In genomic region chr1:8025671-8026144, GRCh38 we compare ENCODE assay signal across 8 cellular contexts. TPM values are rescaled to one million over a fixed set of nuclear protein-coding genes. Genes with fewer than 3 reads are reported as not detected.
DNase-seq lines count a peak whose midpoint lies in the region; ATAC-seq and FAIRE-seq lines count a peak whose summit lies in the region.

No MANE protein-coding gene starts in this region.

- H3K27ac Mint-ChIP-seq in activated naive CD4-positive, alpha-beta T cell treated with anti-CD3 and anti-CD28 coated beads, Interleukin-2, amount 50 U/mL, for 24 hours: no peak overlapping the region
- peak overlapping the region; percentile 53 for H3K27ac Mint-ChIP-seq in dendritic cell treated with granulocyte-macrophage colony-stimulating factor and Interleukin-4, amounts not matched to agents 40 ng/mL and 50 ng/mL, for 4 days
- peak overlapping the region in 9 of 10 donors; percentile 40 to 91 (median 71) for H3K27ac Mint-ChIP-seq in naive thymus-derived CD8-positive, alpha-beta T cell

- POLR2A ChIA-PET in naive thymus-derived CD8-positive, alpha-beta T cell (lab: Charles Lee): interaction anchor here (2.0 kb wide), 1 partner anchor 292 kb away, joined by 9 read pairs; the partner anchor contains the start of gene SLC45A1

- no peak for DNase-seq in activated naive CD4-positive, alpha-beta T cell (lab: John Stamatoyannopoulos, UW)
- peak in 4 of 10 donors; percentile 3 to 23 (median 16) for DNase-seq in naive thymus-derived CD8-positive, alpha-beta T cell
- DNase-seq in epidermal melanocyte (ENCODE audit: insufficient read length, low spot score): no peak
- no peak for DNase-seq in frontal cortex (ENCODE audit: low spot score in 2 of 2)
- no peak for DNase-seq in RKO (ENCODE audit: low spot score)

- H3K27me3 Mint-ChIP-seq in activated naive CD4-positive, alpha-beta T cell treated with anti-CD3 and anti-CD28 coated beads, Interleukin-2, amount 50 U/mL, for 24 hours: peaks cover 8% of the 10 kb centered on the region
- H3K27me3 Mint-ChIP-seq in dendritic cell treated with granulocyte-macrophage colony-stimulating factor and Interleukin-4, amounts not matched to agents 40 ng/mL and 50 ng/mL, for 4 days: peaks cover 63% of the 10 kb centered on the region
- H3K27me3 Mint-ChIP-seq in naive thymus-derived CD8-positive, alpha-beta T cell: peaks cover 5 to 32% (median 14%) of the 10 kb centered on the region in 5 donors

- intact Hi-C loops in dendritic cell treated with granulocyte-macrophage colony-stimulating factor and Interleukin-4, amounts not matched to agents 40 ng/mL and 50 ng/mL, for 4 days (cut with micrococcal nuclease): loop anchor here (1.0 kb wide), 1 partner anchor 293 kb away; the partner anchor contains the start of gene SLC45A1

- peaks cover 11% of the 10 kb centered on the region for H3K4me1 Mint-ChIP-seq in activated naive CD4-positive, alpha-beta T cell treated with anti-CD3 and anti-CD28 coated beads, Interleukin-2, amount 50 U/mL, for 24 hours
- peaks cover 16% of the 10 kb centered on the region for H3K4me1 Mint-ChIP-seq in dendritic cell treated with granulocyte-macrophage colony-stimulating factor and Interleukin-4, amounts not matched to agents 40 ng/mL and 50 ng/mL, for 4 days (ENCODE audit: low read depth)
- H3K4me1 Mint-ChIP-seq in naive thymus-derived CD8-positive, alpha-beta T cell: peaks cover 11 to 16% (median 11%) of the 10 kb centered on the region in 4 donors

- peak; percentile 24 for ATAC-seq in HG03571 (IDR thresholded peaks at IDR 0.05; ENCODE audit: unreplicated experiment)
- ATAC-seq in naive thymus-derived CD8-positive, alpha-beta T cell: peak; percentile 16 to 46

- H3K36me3 Mint-ChIP-seq in activated naive CD4-positive, alpha-beta T cell treated with anti-CD3 and anti-CD28 coated beads, Interleukin-2, amount 50 U/mL, for 24 hours: no peaks in the 10 kb centered on the region
- H3K36me3 Mint-ChIP-seq in dendritic cell treated with granulocyte-macrophage colony-stimulating factor and Interleukin-4, amounts not matched to agents 40 ng/mL and 50 ng/mL, for 4 days (ENCODE audit: low read depth): no peaks in the 10 kb centered on the region
- H3K36me3 Mint-ChIP-seq in naive thymus-derived CD8-positive, alpha-beta T cell: no peaks in the 10 kb centered on the region

- FAIRE-seq in frontal cortex (lab: Jason Lieb, UNC): no peak

- peak overlapping the region; percentile 89 for H3K4me3 Mint-ChIP-seq in activated naive CD4-positive, alpha-beta T cell treated with anti-CD3 and anti-CD28 coated beads, Interleukin-2, amount 50 U/mL, for 24 hours
- peak overlapping the region; percentile 78 for H3K4me3 Mint-ChIP-seq in dendritic cell treated with granulocyte-macrophage colony-stimulating factor and Interleukin-4, amounts not matched to agents 40 ng/mL and 50 ng/mL, for 4 days
- peak overlapping the region; percentile 72 to 92 (median 86) for H3K4me3 Mint-ChIP-seq in naive thymus-derived CD8-positive, alpha-beta T cell

- H3K9me3 Mint-ChIP-seq in activated naive CD4-positive, alpha-beta T cell treated with anti-CD3 and anti-CD28 coated beads, Interleukin-2, amount 50 U/mL, for 24 hours: no peaks in the 10 kb centered on the region
- no peaks in the 10 kb centered on the region for H3K9me3 Mint-ChIP-seq in dendritic cell treated with granulocyte-macrophage colony-stimulating factor and Interleukin-4, amounts not matched to agents 40 ng/mL and 50 ng/mL, for 4 days
- no peaks in the 10 kb centered on the region for H3K9me3 Mint-ChIP-seq in naive thymus-derived CD8-positive, alpha-beta T cell

RNA-seq across cellular contexts. Expression of gene ERRFI1, which starts 0.4 kb away (rescaled TPM):
- total RNA-seq in naive thymus-derived CD8-positive, alpha-beta T cell: 1 to 10 TPM; 1.0 to 2.1 TPM
- under 1 TPM in 2 of 3 donors, not detected in 1; 0.28 to 0.42 TPM for polyA plus RNA-seq in naive thymus-derived CD8-positive, alpha-beta T cell
- 20.4 TPM for total RNA-seq in frontal cortex
